8 cellular contexts compared by ENCODE assay signal in the genomic region with DNA sequence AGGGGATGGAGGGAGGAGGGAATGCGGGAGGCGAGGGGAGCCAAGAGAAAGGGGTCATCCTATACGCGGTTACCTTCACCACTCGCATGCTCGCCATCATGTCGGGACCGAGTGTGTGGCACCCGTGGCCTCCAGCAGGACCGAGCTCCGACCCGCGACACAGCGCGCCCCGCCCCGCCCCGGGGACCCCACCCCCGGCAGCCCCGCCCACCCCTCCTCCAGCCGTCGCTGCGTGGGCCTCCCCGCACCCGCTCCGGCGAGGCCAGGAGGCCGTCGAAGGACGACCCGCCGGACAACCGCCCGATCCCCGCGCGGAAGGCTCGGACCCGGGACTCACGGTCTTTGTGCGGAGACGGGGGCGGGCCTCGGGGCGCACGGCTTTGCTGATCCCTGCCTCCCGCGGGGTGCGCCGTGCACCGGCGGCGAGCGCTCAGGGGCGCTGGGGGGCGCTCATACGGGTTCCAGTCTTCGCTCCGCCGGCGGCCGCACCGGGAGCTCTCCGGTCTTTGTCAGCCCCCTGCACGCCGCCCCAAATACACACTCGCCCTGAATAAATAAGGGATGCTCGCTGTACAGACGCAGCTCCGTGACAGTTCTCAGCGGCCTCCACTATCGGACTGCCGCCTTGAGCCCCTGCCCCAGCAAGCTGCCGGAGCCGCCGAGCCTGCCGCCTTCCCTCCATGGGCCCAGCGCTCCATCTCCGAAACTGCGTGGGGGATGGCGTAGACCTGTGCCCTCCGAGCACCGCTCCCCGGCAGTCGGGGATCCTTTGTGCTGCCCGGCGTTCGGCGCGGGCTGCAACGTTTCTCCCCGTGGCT. TPM values are rescaled to one million over a fixed set of nuclear protein-coding genes. Genes with fewer than 3 reads are reported as not detected.
DNase-seq lines count a peak whose midpoint lies in the region; ATAC-seq, FAIRE-seq and TF ChIP-seq lines count a peak whose summit lies in the region.

Gene UBE2L6, minus strand, starts transcription at position 161 of the 818 bp plus-strand sequence. Its CDS starts 61 bp downstream, at position 100.

- FAIRE-seq in keratinocyte (lab: Jason Lieb, UNC): no peak

- dilution Hi-C loops in keratinocyte (cut with MboI; ENCODE audit: extremely low pct_ligation_motif_present, low sequenced_read_pairs): no loop called here

- H3K9me3 Mint-ChIP-seq in central memory CD8-positive, alpha-beta T cell: no peaks in the 10 kb centered on the region

- no peaks in the 10 kb centered on the region for H3K36me3 ChIP-seq in keratinocyte (ENCODE audit: control insufficient read depth in 2 of 2, extremely low read depth in 1 of 2, insufficient read depth in 2 of 2, low read length in 2 of 2)

- H3K9me1 ChIP-seq in keratinocyte (ENCODE audit: control insufficient read depth, extremely low read depth, insufficient read depth, low read length): no peaks in the 10 kb centered on the region

- peaks cover 17% of the 10 kb centered on the region for H3K36me3 Mint-ChIP-seq in central memory CD8-positive, alpha-beta T cell (ENCODE audit: insufficient read depth)

- H3K4me2 ChIP-seq in keratinocyte (ENCODE audit: control insufficient read depth, extremely low read depth, insufficient read depth, low read depth, low read length): peak within 1 kb of the TSS; percentile 100

- H3K4me3 ChIP-seq in NB4 (ENCODE audit: low read depth, low read length) (peak within 1 kb of the TSS; percentile 51), keratinocyte (ENCODE audit: control insufficient read depth in 2 of 3, extremely low read depth in 1 of 3, insufficient read depth in 2 of 3, low read depth in 1 of 3, low read length in 3 of 3) (peak within 1 kb of the TSS; percentile 65 to 80 (median 77))

- peaks cover 23% of the 10 kb centered on the region for H3K4me1 ChIP-seq in keratinocyte (ENCODE audit: control insufficient read depth, extremely low read depth, insufficient read depth, low read length)

- POLR2A ChIA-PET in HEK293T (lab: Yijun Ruan, JAX): interaction anchor here (0.6 to 2.2 kb wide), 4 partner anchors 52 to 77 kb away, joined by 3 to 22 read pairs (median 6); partner anchors contain the start of gene SLC43A1

- peaks cover 53% of the 10 kb centered on the region for H3K4me1 Mint-ChIP-seq in central memory CD8-positive, alpha-beta T cell

- ATAC-seq in central memory CD8-positive, alpha-beta T cell (replicated peaks; ENCODE audit: extremely low read depth, poor library complexity, severe bottlenecking): peak; percentile 75

- peak; percentile 74 for TF ChIP-seq CTCF in GM13977 (IDR thresholded peaks at IDR 0.05; ENCODE audit: extremely low read depth, insufficient read depth, missing control alignments)
- peak; percentile 29 for TF ChIP-seq CTCF in NB4 (IDR thresholded peaks at IDR 0.05; ENCODE audit: low read depth, low read length)
- TF ChIP-seq CTCF in keratinocyte (optimal IDR thresholded peaks at IDR 0.05 in 1 of 3, IDR thresholded peaks at IDR 0.05 in 1 of 3, conservative IDR thresholded peaks at IDR 0.05 in 1 of 3; ENCODE audit: extremely low read depth in 1 of 3, insufficient read depth in 2 of 3, low read length in 3 of 3): peak in 1 of 3 experiments; percentile 54

- DNase-seq in GM13977 (ENCODE audit: low spot score): peak; percentile 87
- peak; percentile 87 for DNase-seq in HEK293T (ENCODE audit: extremely low spot score)
- DNase-seq in NB4 (ENCODE audit: low read depth): peak; percentile 87
- DNase-seq in activated CD4-positive, CD25-positive, alpha-beta regulatory T cell treated with anti-CD3 and anti-CD28 coated beads, Interleukin-2, amount 50 U/mL, for 16 hours (ENCODE audit: low read depth, low spot score): peak; percentile 26
- peak; percentile 46 to 54 for DNase-seq in central memory CD8-positive, alpha-beta T cell (ENCODE audit: low spot score in 2 of 2)
- no peak for DNase-seq in keratinocyte (ENCODE audit: low read depth, low spot score)
- DNase-seq in stimulated activated CD4-positive, alpha-beta T cell treated with anti-CD3 and anti-CD28 coated beads, Interleukin-15, amount 100 ng/mL, for 1 hour (ENCODE audit: low read depth in 1 of 2, low spot score in 1 of 2): peak; percentile 40 to 57
- no peak for DNase-seq in NCI-H1694 (lab: John Stamatoyannopoulos, UW)

- TF ChIP-seq POLR2A in NB4 (IDR thresholded peaks at IDR 0.05; ENCODE audit: extremely low read depth, insufficient read length): no peak

- no peaks in the 10 kb centered on the region for H3K9me3 ChIP-seq in keratinocyte (ENCODE audit: control insufficient read depth, low read depth, low read length)

- peak within 1 kb of the TSS; percentile 96 for H3K27ac Mint-ChIP-seq in central memory CD8-positive, alpha-beta T cell (ENCODE audit: low read depth)

- no peaks in the 10 kb centered on the region for H3K27me3 ChIP-seq in keratinocyte (ENCODE audit: control insufficient read depth, extremely low read depth, insufficient read depth, low read length)

- H3K79me2 ChIP-seq in keratinocyte (ENCODE audit: control insufficient read depth, insufficient read depth, low read length): peaks cover 12% of the 10 kb centered on the region

- in situ Hi-C loops in GM13977 (cut with MboI; ENCODE audit: low pct_unique_long_range_greater_than_20kb, low sequenced_read_pairs, unreplicated experiment): loop anchor here (25.0 kb wide), 1 partner anchor 245 kb away; no protein-coding TSS in a partner anchor

- CTCF ChIA-PET in HEK293T (lab: Yijun Ruan, JAX): interaction anchor here (0.5 to 3.0 kb wide), 16 partner anchors 10 to 263 kb away, joined by 3 to 59 read pairs (median 4); no protein-coding TSS in a partner anchor

- peak within 1 kb of the TSS; percentile 66 for H3K9ac ChIP-seq in keratinocyte (ENCODE audit: control insufficient read depth, extremely low read depth, insufficient read depth, low read length)

- no peaks in the 10 kb centered on the region for H4K20me1 ChIP-seq in keratinocyte (ENCODE audit: control insufficient read depth, extremely low read depth, insufficient read depth, low read length)

- H2AFZ ChIP-seq in keratinocyte (ENCODE audit: control insufficient read depth, low read length): peak within 1 kb of the TSS; percentile 95

- H3K27me3 Mint-ChIP-seq in central memory CD8-positive, alpha-beta T cell: no peaks in the 10 kb centered on the region

- peak within 1 kb of the TSS; percentile 47 for H3K27ac ChIP-seq in keratinocyte (ENCODE audit: control insufficient read depth, insufficient read depth, low read length)

- H3K4me3 Mint-ChIP-seq in central memory CD8-positive, alpha-beta T cell: peak within 1 kb of the TSS; percentile 95

TF ChIP-seq in HEK293T, 16 proteins besides CTCF, POLR2A, EP300 and RAD21:
- TF ChIP-seq TARDBP (IDR thresholded peaks at IDR 0.05) (no peak), ZNF384 (IDR thresholded peaks at IDR 0.05) (no peak), BHLHE40 (IDR thresholded peaks at IDR 0.05; ENCODE audit: borderline replicate concordance) (no peak), HDGF (IDR thresholded peaks at IDR 0.05; ENCODE audit: borderline replicate concordance) (no peak), CTBP1 (IDR thresholded peaks at IDR 0.05; ENCODE audit: borderline replicate concordance) (no peak), ARNT (IDR thresholded peaks at IDR 0.05) (no peak), FOXM1 (IDR thresholded peaks at IDR 0.05; ENCODE audit: borderline replicate concordance) (no peak), SUZ12 (IDR thresholded peaks at IDR 0.05) (no peak), FOXK2 (IDR thresholded peaks at IDR 0.05) (no peak), NFRKB (IDR thresholded peaks at IDR 0.05) (no peak)
- TF ChIP-seq, protein P1, sequence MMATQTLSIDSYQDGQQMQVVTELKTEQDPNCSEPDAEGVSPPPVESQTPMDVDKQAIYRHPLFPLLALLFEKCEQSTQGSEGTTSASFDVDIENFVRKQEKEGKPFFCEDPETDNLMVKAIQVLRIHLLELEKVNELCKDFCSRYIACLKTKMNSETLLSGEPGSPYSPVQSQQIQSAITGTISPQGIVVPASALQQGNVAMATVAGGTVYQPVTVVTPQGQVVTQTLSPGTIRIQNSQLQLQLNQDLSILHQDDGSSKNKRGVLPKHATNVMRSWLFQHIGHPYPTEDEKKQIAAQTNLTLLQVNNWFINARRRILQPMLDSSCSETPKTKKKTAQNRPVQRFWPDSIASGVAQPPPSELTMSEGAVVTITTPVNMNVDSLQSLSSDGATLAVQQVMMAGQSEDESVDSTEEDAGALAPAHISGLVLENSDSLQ (IDR thresholded peaks at IDR 0.05): no peak

RNA-seq across cellular contexts. Expression of gene UBE2L6, which starts in this region (rescaled TPM):
- polyA plus RNA-seq in keratinocyte: 56.6 to 91.9 TPM (median 83.0 TPM) in 3 replicates
- polyA plus RNA-seq in keratinocyte (2011; ENCODE audit: low read depth): 7.3 TPM
- polyA plus RNA-seq in keratinocyte (2011; cell fraction: cytosol; rRNA removed): 80.2 and 98.6 TPM in 2 replicates
- 28.2 and 34.6 TPM in 2 replicates for polyA plus RNA-seq in keratinocyte (2011; cell fraction: nucleus; rRNA removed)
- 27.9 and 83.8 TPM in 2 replicates for polyA plus RNA-seq in keratinocyte (2012; ENCODE audit: low replicate concordance)
- 91.7 to 187 TPM (median 100 TPM) in 3 replicates for polyA minus RNA-seq in keratinocyte
- 63.5 TPM for polyA minus RNA-seq in keratinocyte (2011; cell fraction: cytosol; rRNA and poly(A)+ RNA removed)
- 9.4 and 12.3 TPM in 2 replicates for polyA minus RNA-seq in keratinocyte (2011; cell fraction: nucleus; rRNA and poly(A)+ RNA removed)

Comparison
In these comparisons a context has a peak if more than half of its experiments do, and no peak if none do; other contexts are left out.
1. DNase-seq: peak in GM13977 (single experiment), HEK293T (single experiment), NB4 (single experiment), activated CD4-positive, CD25-positive, alpha-beta regulatory T cell treated with anti-CD3 and anti-CD28 coated beads, Interleukin-2, amount 50 U/mL, for 16 hours (single experiment), central memory CD8-positive, alpha-beta T cell (2 of 2) and stimulated activated CD4-positive, alpha-beta T cell treated with anti-CD3 and anti-CD28 coated beads, Interleukin-15, amount 100 ng/mL, for 1 hour (2 of 2); none in keratinocyte (single experiment) and NCI-H1694 (single experiment).